In genomic region chr5:120358949-120359348, GRCh38 we compare ENCODE assay signal across 21 cellular contexts.
"Had no signal": no experiment of that assay in that cellular context is flagged by ENCODE, and none has a peak within 500 bp of the region (broad histone marks: within the 10 kb centered on the region; RNA-seq: fewer than 3 reads in every experiment).

No MANE protein-coding gene starts in this region.

- ATAC-seq: activated T-cell treated with anti-CD3 and anti-CD28 coated beads, Interleukin-2, amount 50 U/mL, for 4 hours; left lung; mucosa of descending colon; stimulated activated naive CD8-positive, alpha-beta T cell treated with anti-CD3 and anti-CD28 coated beads, Interleukin-15, Interleukin-2, amounts not matched to agents 100 U/mL and 50 U/mL, for 24 hours; T-cell had no signal

- FAIRE-seq: astrocyte had no signal

- H3K36me3 ChIP-seq: breast epithelium, left lung, tibial artery had no signal

- H3K4me3 ChIP-seq: breast epithelium, left lung, mucosa of descending colon, tibial artery had no signal

- DNase-seq: activated CD4-positive, alpha-beta T cell treated with anti-CD3 and anti-CD28 coated beads, Interleukin-2, amount 50 U/mL, for 1 hour; activated CD4-positive, CD25-positive, alpha-beta regulatory T cell treated with anti-CD3 and anti-CD28 coated beads, Interleukin-2, amount 50 U/mL, for 72 hours; activated CD8-positive, alpha-beta memory T cell treated with anti-CD3 and anti-CD28 coated beads, Interleukin-2, amount 50 U/mL, for 4 hours; activated effector memory CD4-positive, alpha-beta T cell treated with Interleukin-2 at 50 U/mL for 16 hours; activated naive CD4-positive, alpha-beta T cell treated with anti-CD3 and anti-CD28 coated beads, Interleukin-2, amount 50 U/mL, for 16 hours; activated T-cell treated with anti-CD3 and anti-CD28 coated beads, Interleukin-2, amount 50 U/mL, for 4 hours; dermis blood vessel endothelial cell; effector memory CD4-positive, alpha-beta T cell; head of caudate nucleus; left lung; mucosa of descending colon; naive B cell; stimulated activated CD4-positive, alpha-beta T cell treated with anti-CD3 and anti-CD28 coated beads, Interleukin-12 subunit alpha, Interleukin-12 subunit beta, amount 100 ng/mL, for 4 hours; stimulated activated CD4-positive, alpha-beta T cell treated with anti-CD3 and anti-CD28 coated beads, Interleukin-1b, Interleukin-23, amount 100 ng/mL, for 48 hours; stimulated activated naive CD8-positive, alpha-beta T cell treated with anti-CD3 and anti-CD28 coated beads, Interleukin-15, Interleukin-2, amounts not matched to agents 100 U/mL and 50 U/mL, for 24 hours; substantia nigra; T-cell; tibial artery had no signal

- H3K27me3 ChIP-seq: breast epithelium, left lung, tibial artery had no signal

- H3K27ac ChIP-seq: breast epithelium, left lung, tibial artery, VCaP had no signal

- H3K4me1 ChIP-seq: breast epithelium, left lung, tibial artery had no signal

- H3K9me3 ChIP-seq: breast epithelium, left lung, mucosa of descending colon, tibial artery had no signal
